Comparison of ENCODE assay signal across 16 cellular contexts in genomic region chr21:42001781-42002180, GRCh38. TPM values are rescaled to one million over a fixed set of nuclear protein-coding genes. Genes with fewer than 3 reads are reported as not detected.
DNase-seq lines count a peak whose midpoint lies in the region; ATAC-seq and TF ChIP-seq lines count a peak whose summit lies in the region.
"Had no signal": no experiment of that assay in that cellular context is flagged by ENCODE, and none has a peak within 500 bp of the region (broad histone marks: within the 10 kb centered on the region; RNA-seq: fewer than 3 reads in every experiment).

No MANE protein-coding gene starts in this region.

- peaks cover 30% of the 10 kb centered on the region for H3K4me1 Mint-ChIP-seq in T-helper 1 cell treated with Interleukin-12 subunit alpha and Interleukin-12 subunit beta and Interleukin-4 antibody, amounts not matched to agents 30 μg/mL and 1 μg/mL, for 36 hours (ENCODE audit: low read depth)
- peaks cover 24 to 51% (median 35%) of the 10 kb centered on the region in 4 donors for H3K4me1 Mint-ChIP-seq in CD4-positive, alpha-beta memory T cell
- H3K4me1 Mint-ChIP-seq in activated T-helper 1 cell treated with anti-CD3 and anti-CD28 coated beads, Interleukin-12 subunit alpha, Interleukin-12 subunit beta, Interleukin-2, Interleukin-4 antibody, amounts not matched to agents 30 ng/mL and 10 ng/mL and 1 ng/mL, durations not matched to agents 14 hours and 24 hours and 36 hours (ENCODE audit: low read depth) = peaks cover 53% of the 10 kb centered on the region

- no peak overlapping the region for H2BK15ac ChIP-seq in mesenchymal stem cell (ENCODE audit: low read depth, poor library complexity, severe bottlenecking)

- no peak overlapping the region for H4K91ac ChIP-seq in mesenchymal stem cell (ENCODE audit: low read length)

- peak overlapping the region; percentile 58 to 85 for H3K18ac ChIP-seq in mesenchymal stem cell (ENCODE audit: low read depth in 1 of 2, low read length in 2 of 2)

- H3K36me3 Mint-ChIP-seq in T-helper 1 cell treated with Interleukin-12 subunit alpha and Interleukin-12 subunit beta and Interleukin-4 antibody, amounts not matched to agents 30 μg/mL and 1 μg/mL, for 36 hours (ENCODE audit: low read depth) = peaks cover 39% of the 10 kb centered on the region
- peaks cover 33 to 41% of the 10 kb centered on the region in 2 donors for H3K36me3 Mint-ChIP-seq in CD4-positive, alpha-beta memory T cell
- H3K36me3 Mint-ChIP-seq in activated T-helper 1 cell treated with anti-CD3 and anti-CD28 coated beads, Interleukin-12 subunit alpha, Interleukin-12 subunit beta, Interleukin-2, Interleukin-4 antibody, amounts not matched to agents 30 ng/mL and 10 ng/mL and 1 ng/mL, durations not matched to agents 14 hours and 24 hours and 36 hours (ENCODE audit: low read depth) = peaks cover 58% of the 10 kb centered on the region

- peak overlapping the region; percentile 29 for H3K4me3 Mint-ChIP-seq in T-helper 1 cell treated with Interleukin-12 subunit alpha and Interleukin-12 subunit beta and Interleukin-4 antibody, amounts not matched to agents 30 μg/mL and 1 μg/mL, for 36 hours
- peak overlapping the region in 5 of 8 donors; percentile 4 to 75 (median 19) for H3K4me3 Mint-ChIP-seq in CD4-positive, alpha-beta memory T cell
- H3K4me3 Mint-ChIP-seq in activated T-helper 1 cell treated with anti-CD3 and anti-CD28 coated beads, Interleukin-12 subunit alpha, Interleukin-12 subunit beta, Interleukin-2, Interleukin-4 antibody, amounts not matched to agents 30 ng/mL and 10 ng/mL and 1 ng/mL, durations not matched to agents 14 hours and 24 hours and 36 hours = peak overlapping the region; percentile 38

- H3K27ac ChIP-seq in CD4-positive, alpha-beta memory T cell (ENCODE audit: low read depth, low read length) = no peak overlapping the region
- H3K27ac ChIP-seq in mesenchymal stem cell (ENCODE audit: low read length, poor library complexity, severe bottlenecking) (no peak overlapping the region), left lung (no peak overlapping the region)
- H3K27ac ChIP-seq: tibial artery had no signal

- peak overlapping the region in 1 of 2 experiments; percentile 4 for H3K14ac ChIP-seq in mesenchymal stem cell (ENCODE audit: low read length in 2 of 2)

- H2BK5ac ChIP-seq in mesenchymal stem cell (ENCODE audit: low read depth, low read length, poor library complexity, severe bottlenecking) = no peak overlapping the region

- no peak overlapping the region for H3K4me3 ChIP-seq in CD4-positive, alpha-beta memory T cell (ENCODE audit: low read length in 2 of 2)
- no peak overlapping the region for H3K4me3 ChIP-seq in mesenchymal stem cell (ENCODE audit: insufficient read depth in 1 of 2, low read depth in 1 of 2, low read length in 2 of 2)
- H3K4me3 ChIP-seq in left lung = no peak overlapping the region
- H3K4me3 ChIP-seq: tibial artery had no signal

- peak overlapping the region; percentile 60 for H3K27ac Mint-ChIP-seq in T-helper 1 cell treated with Interleukin-12 subunit alpha and Interleukin-12 subunit beta and Interleukin-4 antibody, amounts not matched to agents 30 μg/mL and 1 μg/mL, for 36 hours
- peak overlapping the region in 1 of 7 donors; percentile 58 for H3K27ac Mint-ChIP-seq in CD4-positive, alpha-beta memory T cell
- peak overlapping the region; percentile 85 for H3K27ac Mint-ChIP-seq in activated T-helper 1 cell treated with anti-CD3 and anti-CD28 coated beads, Interleukin-12 subunit alpha, Interleukin-12 subunit beta, Interleukin-2, Interleukin-4 antibody, amounts not matched to agents 30 ng/mL and 10 ng/mL and 1 ng/mL, durations not matched to agents 14 hours and 24 hours and 36 hours

- H4K8ac ChIP-seq in mesenchymal stem cell (ENCODE audit: low read length) = peak overlapping the region; percentile 19

- intact Hi-C loops in CD4-positive, alpha-beta memory T cell (cut with micrococcal nuclease) = loop anchor here (2.0 kb wide), 1 partner anchor 75 kb away; no protein-coding TSS in a partner anchor
- intact Hi-C loops in activated T-helper 1 cell treated with anti-CD3 and anti-CD28 coated beads, Interleukin-12 subunit alpha, Interleukin-12 subunit beta, Interleukin-2, Interleukin-4 antibody, amounts not matched to agents 30 ng/mL and 10 ng/mL and 1 ng/mL, durations not matched to agents 14 hours and 24 hours and 36 hours (cut with micrococcal nuclease) = loop anchor here (2.0 to 10.0 kb wide), 8 partner anchors 73 to 893 kb away; partner anchors contain the start of genes MX2, NDUFV3, PRDM15 and RSPH1
- intact Hi-C loops in left lung (cut with DNase I) = loop anchor here in 1 of 2 donors (10.0 kb wide), 1 partner anchor 103 kb away; no protein-coding TSS in a partner anchor

- peak overlapping the region; percentile 32 to 57 for H3K4ac ChIP-seq in mesenchymal stem cell (ENCODE audit: low read depth in 1 of 2, low read length in 2 of 2)

- H3K9me3 Mint-ChIP-seq in T-helper 1 cell treated with Interleukin-12 subunit alpha and Interleukin-12 subunit beta and Interleukin-4 antibody, amounts not matched to agents 30 μg/mL and 1 μg/mL, for 36 hours = peaks cover 2% of the 10 kb centered on the region
- peaks cover 0 to 1% (median 0%) of the 10 kb centered on the region in 8 donors for H3K9me3 Mint-ChIP-seq in CD4-positive, alpha-beta memory T cell
- H3K9me3 Mint-ChIP-seq in activated T-helper 1 cell treated with anti-CD3 and anti-CD28 coated beads, Interleukin-12 subunit alpha, Interleukin-12 subunit beta, Interleukin-2, Interleukin-4 antibody, amounts not matched to agents 30 ng/mL and 10 ng/mL and 1 ng/mL, durations not matched to agents 14 hours and 24 hours and 36 hours = peaks cover 5% of the 10 kb centered on the region

- peak overlapping the region; percentile 3 for H3K9ac ChIP-seq in mesenchymal stem cell (ENCODE audit: low read length)

- CTCF ChIA-PET in CD4-positive, alpha-beta memory T cell (lab: Charles Lee; ENCODE audit: partially characterized antibody) = no interaction called here

- peaks cover 30% of the 10 kb centered on the region for H3K4me1 ChIP-seq in CD4-positive, alpha-beta memory T cell (ENCODE audit: insufficient read depth, low read length)
- H3K4me1 ChIP-seq in mesenchymal stem cell (ENCODE audit: control insufficient read depth, insufficient read depth, low read depth, low read length) (peaks cover 7% of the 10 kb centered on the region), left lung (no peaks in the 10 kb centered on the region)
- H3K4me1 ChIP-seq: tibial artery had no signal

- H3K79me1 ChIP-seq in mesenchymal stem cell (replicated peaks; ENCODE audit: low read length, poor library complexity, severe bottlenecking) = peaks cover 29% of the 10 kb centered on the region

- H2AFZ ChIP-seq in mesenchymal stem cell (ENCODE audit: low read depth, low read length) = no peak overlapping the region

- POLR2A ChIA-PET in CD4-positive, alpha-beta memory T cell (lab: Charles Lee; ENCODE audit: partially characterized antibody) = interaction anchor here (1.6 kb wide), 1 partner anchor 62 kb away, joined by 5 read pairs; no protein-coding TSS in a partner anchor

- H3K4me2 ChIP-seq in mesenchymal stem cell (ENCODE audit: low read length, poor library complexity, severe bottlenecking) = no peak overlapping the region

- peak overlapping the region; percentile 13 for H2AK5ac ChIP-seq in mesenchymal stem cell (ENCODE audit: low read length, severe bottlenecking)

- DNase-seq in T-helper 1 cell (no peak), mesenchymal stem cell (no peak), left lung (no peak)
- no peak for DNase-seq in CD4-positive, alpha-beta memory T cell
- DNase-seq in activated T-helper 1 cell treated with anti-CD3 and anti-CD28 coated beads, Interleukin-12 subunit alpha, Interleukin-12 subunit beta, Interleukin-2, Interleukin-4 antibody, amounts not matched to agents 30 ng/mL and 10 ng/mL and 1 ng/mL, durations not matched to agents 14 hours and 24 hours and 36 hours (ENCODE audit: low spot score) = no peak
- DNase-seq: 8988T, activated gamma-delta T cell, glutamatergic neuron, NCI-H1048, NCI-H1930, NCI-H345, SW 1271, tibial artery had no signal

- peak overlapping the region in 1 of 2 experiments; percentile 9 for H3K23ac ChIP-seq in mesenchymal stem cell (ENCODE audit: low read length in 2 of 2)

- H2BK12ac ChIP-seq in mesenchymal stem cell (ENCODE audit: low read length in 2 of 2) = peak overlapping the region in 1 of 2 experiments; percentile 7

- H3K36me3 ChIP-seq in CD4-positive, alpha-beta memory T cell (ENCODE audit: insufficient read depth, low read length) = no peaks in the 10 kb centered on the region
- peaks cover 7 to 32% of the 10 kb centered on the region in 2 experiments for H3K36me3 ChIP-seq in mesenchymal stem cell (ENCODE audit: control insufficient read depth in 1 of 2, insufficient read depth in 2 of 2, low read depth in 1 of 2, low read length in 2 of 2)
- H3K36me3 ChIP-seq in left lung = peaks cover 0 to 19% of the 10 kb centered on the region in 2 donors

- no peaks in the 10 kb centered on the region for H3K27me3 Mint-ChIP-seq in T-helper 1 cell treated with Interleukin-12 subunit alpha and Interleukin-12 subunit beta and Interleukin-4 antibody, amounts not matched to agents 30 μg/mL and 1 μg/mL, for 36 hours (ENCODE audit: low read depth)
- no peaks in the 10 kb centered on the region for H3K27me3 Mint-ChIP-seq in CD4-positive, alpha-beta memory T cell
- no peaks in the 10 kb centered on the region for H3K27me3 Mint-ChIP-seq in activated T-helper 1 cell treated with anti-CD3 and anti-CD28 coated beads, Interleukin-12 subunit alpha, Interleukin-12 subunit beta, Interleukin-2, Interleukin-4 antibody, amounts not matched to agents 30 ng/mL and 10 ng/mL and 1 ng/mL, durations not matched to agents 14 hours and 24 hours and 36 hours (ENCODE audit: insufficient read depth)

- H3K9me3 ChIP-seq in CD4-positive, alpha-beta memory T cell (ENCODE audit: control insufficient read depth in 1 of 2, low read length in 2 of 2) = no peaks in the 10 kb centered on the region
- H3K9me3 ChIP-seq in mesenchymal stem cell (ENCODE audit: control insufficient read depth, low read length) (no peaks in the 10 kb centered on the region), left lung (no peaks in the 10 kb centered on the region)
- H3K9me3 ChIP-seq: tibial artery had no signal

- H3K27me3 ChIP-seq in CD4-positive, alpha-beta memory T cell (ENCODE audit: insufficient read depth, low read length) = no peaks in the 10 kb centered on the region
- H3K27me3 ChIP-seq in mesenchymal stem cell (ENCODE audit: control insufficient read depth in 1 of 2, insufficient read depth in 1 of 2, low read length in 2 of 2) (no peaks in the 10 kb centered on the region), left lung (no peaks in the 10 kb centered on the region)
- H3K27me3 ChIP-seq: tibial artery had no signal

- no peak for TF ChIP-seq CTCF in left lung (IDR thresholded peaks at IDR 0.05)

- no peak overlapping the region for H2BK120ac ChIP-seq in mesenchymal stem cell (ENCODE audit: low read depth, low read length)

- WGBS in mesenchymal stem cell = 100% methylated on average over 1 of the region's 2 CpGs

- ATAC-seq in GM21381 (IDR thresholded peaks at IDR 0.05; ENCODE audit: unreplicated experiment) (no peak), HG03439 (IDR thresholded peaks at IDR 0.05; ENCODE audit: unreplicated experiment) (no peak), left lung (no peak)

RNA-seq across cellular contexts. Expression of gene ZBTB21, which starts 8.4 kb away (rescaled TPM):
- 10 to 100 TPM; 20.4 to 21.7 TPM for total RNA-seq in CD4-positive, alpha-beta memory T cell
- 1 to 10 TPM; 4.3 to 6.7 TPM for polyA plus RNA-seq in CD4-positive, alpha-beta memory T cell
- 31.8 and 33.8 TPM in 2 replicates for total RNA-seq in activated T-helper 1 cell treated with anti-CD3 and anti-CD28 coated beads, Interleukin-12 subunit alpha, Interleukin-12 subunit beta, Interleukin-2, Interleukin-4 antibody, amounts not matched to agents 30 ng/mL and 10 ng/mL and 1 ng/mL, durations not matched to agents 14 hours and 24 hours and 36 hours
- 9.7 TPM for polyA plus RNA-seq in mesenchymal stem cell (2013, experiment 1 of 2)
- polyA plus RNA-seq in mesenchymal stem cell (2013, experiment 2 of 2) = 9.5 TPM
- 10 to 100 TPM; 12.2 to 13.9 TPM for total RNA-seq in left lung

RNA-seq across cellular contexts. Expression of gene C2CD2, which starts 48.0 kb away (rescaled TPM):
- total RNA-seq in CD4-positive, alpha-beta memory T cell = 10 to 100 TPM; 10.5 to 11.0 TPM
- polyA plus RNA-seq in CD4-positive, alpha-beta memory T cell = 1 to 10 TPM; 1.9 to 3.5 TPM
- 9.5 and 10.2 TPM in 2 replicates for total RNA-seq in activated T-helper 1 cell treated with anti-CD3 and anti-CD28 coated beads, Interleukin-12 subunit alpha, Interleukin-12 subunit beta, Interleukin-2, Interleukin-4 antibody, amounts not matched to agents 30 ng/mL and 10 ng/mL and 1 ng/mL, durations not matched to agents 14 hours and 24 hours and 36 hours
- polyA plus RNA-seq in mesenchymal stem cell (2013, experiment 1 of 2) = 11.4 TPM
- polyA plus RNA-seq in mesenchymal stem cell (2013, experiment 2 of 2) = 11.3 TPM
- total RNA-seq in left lung = 10 to 100 TPM; 19.4 to 22.0 TPM
